Comparison of ENCODE assay signal across 1 cellular context in genomic region chr21:21187579-21187978, GRCh38.
TF ChIP-seq lines count a peak whose summit lies in the region.

No MANE protein-coding gene starts in this region.

TF ChIP-seq in K562, 482 proteins besides CTCF, POLR2A, EP300 and RAD21 (continued from another document):
- TF ChIP-seq KHSRP (IDR thresholded peaks at IDR 0.05) (no peak), CBX1 (IDR thresholded peaks at IDR 0.05; ENCODE audit: low read depth) (no peak), SAP30 (IDR thresholded peaks at IDR 0.05; ENCODE audit: borderline replicate concordance, insufficient read depth, low read depth, low read length, poor library complexity, severe bottlenecking) (no peak), DLX4 (CRISPR knock-in tag; IDR thresholded peaks at IDR 0.05) (no peak), ZNF311 (CRISPR knock-in tag; IDR thresholded peaks at IDR 0.05) (no peak), NONO (IDR thresholded peaks at IDR 0.05; ENCODE audit: low read depth in 2 of 2, low read length in 1 of 2) (no peak), RREB1 (CRISPR knock-in tag; IDR thresholded peaks at IDR 0.05) (no peak), STAG1 (CRISPR knock-in tag; IDR thresholded peaks at IDR 0.05; ENCODE audit: borderline replicate concordance) (no peak), MYBL2 (IDR thresholded peaks at IDR 0.05; ENCODE audit: low read depth) (no peak), MYBL2 (CRISPR knock-in tag; IDR thresholded peaks at IDR 0.05; ENCODE audit: borderline replicate concordance) (no peak), ZNF316 (IDR thresholded peaks at IDR 0.05) (peak; percentile 31; the same call in 1 of the 2 replicates), SRSF7 (optimal IDR thresholded peaks at IDR 0.05; ENCODE audit: low read depth, low read length) (no peak), PATZ1 (CRISPR knock-in tag; IDR thresholded peaks at IDR 0.05; ENCODE audit: borderline replicate concordance) (no peak), E2F3 (CRISPR knock-in tag; IDR thresholded peaks at IDR 0.05) (no peak), ADNP (tag; IDR thresholded peaks at IDR 0.05) (no peak), ZNF224 (CRISPR knock-in tag; IDR thresholded peaks at IDR 0.05) (no peak), KLF16 (IDR thresholded peaks at IDR 0.05) (no peak), ZNF232 (CRISPR knock-in tag; IDR thresholded peaks at IDR 0.05) (no peak), NCOA1 (IDR thresholded peaks at IDR 0.05; ENCODE audit: low read depth) (no peak), ZNF398 (CRISPR knock-in tag; IDR thresholded peaks at IDR 0.05) (no peak), ZNF695 (CRISPR knock-in tag; IDR thresholded peaks at IDR 0.05) (no peak), DIDO1 (tag; IDR thresholded peaks at IDR 0.05; ENCODE audit: low read depth) (no peak), ZNF444 (CRISPR knock-in tag; IDR thresholded peaks at IDR 0.05) (no peak), ZNF830 (CRISPR knock-in tag; IDR thresholded peaks at IDR 0.05) (no peak), MAFG (tag; conservative IDR thresholded peaks at IDR 0.05) (peak; percentile 46), HOXB6 (CRISPR knock-in tag; IDR thresholded peaks at IDR 0.05; ENCODE audit: borderline replicate concordance) (no peak), NFXL1 (CRISPR knock-in tag; IDR thresholded peaks at IDR 0.05) (no peak), CSDE1 (IDR thresholded peaks at IDR 0.05) (no peak), CEBPG (CRISPR knock-in tag; IDR thresholded peaks at IDR 0.05) (no peak), CEBPG (tag; conservative IDR thresholded peaks at IDR 0.05 in 1 of 2, IDR thresholded peaks at IDR 0.05 in 1 of 2) (peak in 1 of 2 experiments; percentile 44; a peak in 2 of 4 replicates), RFX5 (IDR thresholded peaks at IDR 0.05; ENCODE audit: low read depth, low read length) (no peak), TFAM (CRISPR knock-in tag; conservative IDR thresholded peaks at IDR 0.05) (no peak), EWSR1 (IDR thresholded peaks at IDR 0.05; ENCODE audit: borderline replicate concordance, low read depth, partially characterized antibody) (no peak), RBM17 (IDR thresholded peaks at IDR 0.05; ENCODE audit: borderline replicate concordance, low read depth, low read length) (no peak), CBX2 (IDR thresholded peaks at IDR 0.05; ENCODE audit: insufficient read depth, low read length, poor library complexity, severe bottlenecking) (no peak), ATF3 (IDR thresholded peaks at IDR 0.05) (peak; percentile 40), ATF3 (CRISPR knock-in tag; conservative IDR thresholded peaks at IDR 0.05) (no peak), ZBTB43 (CRISPR knock-in tag; IDR thresholded peaks at IDR 0.05) (no peak), ARID1B (IDR thresholded peaks at IDR 0.05) (peak; percentile 25; the same call in 1 of the 2 replicates), SP2 (IDR thresholded peaks at IDR 0.05; ENCODE audit: extremely low read depth, low read depth, low read length, poor library complexity, severe bottlenecking) (no peak), GTF2F1 (IDR thresholded peaks at IDR 0.05; ENCODE audit: low read depth, low read length) (no peak), SRSF3 (IDR thresholded peaks at IDR 0.05; ENCODE audit: insufficient read depth, low read length) (no peak), HBP1 (CRISPR knock-in tag; IDR thresholded peaks at IDR 0.05) (no peak), ZC3H11A (IDR thresholded peaks at IDR 0.05; ENCODE audit: low read depth, low read length) (no peak)
- TF ChIP-seq, protein P1, sequence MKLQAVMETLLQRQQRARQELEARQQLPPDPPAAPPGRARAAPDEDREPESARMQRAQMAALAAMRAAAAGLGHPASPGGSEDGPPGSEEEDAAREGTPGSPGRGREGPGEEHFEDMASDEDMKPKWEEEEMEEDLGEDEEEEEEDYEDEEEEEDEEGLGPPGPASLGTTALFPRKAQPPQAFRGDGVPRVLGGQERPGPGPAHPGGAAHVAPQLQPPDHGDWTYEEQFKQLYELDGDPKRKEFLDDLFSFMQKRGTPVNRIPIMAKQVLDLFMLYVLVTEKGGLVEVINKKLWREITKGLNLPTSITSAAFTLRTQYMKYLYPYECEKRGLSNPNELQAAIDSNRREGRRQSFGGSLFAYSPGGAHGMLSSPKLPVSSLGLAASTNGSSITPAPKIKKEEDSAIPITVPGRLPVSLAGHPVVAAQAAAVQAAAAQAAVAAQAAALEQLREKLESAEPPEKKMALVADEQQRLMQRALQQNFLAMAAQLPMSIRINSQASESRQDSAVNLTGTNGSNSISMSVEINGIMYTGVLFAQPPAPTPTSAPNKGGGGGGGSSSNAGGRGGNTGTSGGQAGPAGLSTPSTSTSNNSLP (IDR thresholded peaks at IDR 0.05; ENCODE audit: borderline replicate concordance, low read depth, low read length): 0 out of 2 replicates have a peak, but pooled peaks have one; percentile 15
